10 cellular contexts compared by ENCODE assay signal in the genomic region with DNA sequence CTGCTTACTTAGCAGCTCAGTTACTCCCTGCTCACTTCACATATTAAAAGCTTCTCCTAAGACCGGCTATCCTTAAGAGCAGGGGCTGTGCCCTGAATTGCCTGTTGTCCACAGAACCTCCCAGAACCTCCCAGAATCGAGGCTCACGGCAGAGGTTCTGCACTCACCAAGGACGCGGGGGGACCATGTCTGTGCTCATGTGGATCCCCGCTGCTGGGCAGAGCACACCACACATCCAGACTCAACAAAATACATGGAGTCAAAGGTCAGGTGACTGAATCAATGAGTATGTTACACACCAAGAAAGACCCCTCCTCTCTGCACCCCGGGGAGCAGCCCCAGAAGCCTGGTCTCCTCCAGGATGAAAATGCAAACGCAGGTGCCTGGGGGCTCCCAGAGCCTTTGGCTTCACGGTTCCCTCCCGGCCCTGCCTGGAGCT.
DNase-seq lines count a peak whose midpoint lies in the region; ATAC-seq, FAIRE-seq and TF ChIP-seq lines count a peak whose summit lies in the region.
"Had no signal": no experiment of that assay in that cellular context is flagged by ENCODE, and none has a peak within 500 bp of the region (broad histone marks: within the 10 kb centered on the region; RNA-seq: fewer than 3 reads in every experiment).

No MANE protein-coding gene starts in this region.

- intact Hi-C loops in activated B cell treated with CpG ODN at 0.5 μM for 24 hours (cut with micrococcal nuclease), result loop anchor here (1.0 to 5.0 kb wide), 7 partner anchors 18 to 669 kb away; a partner anchor contains a TSS
- intact Hi-C loops in HepG2 (cut with micrococcal nuclease; ENCODE audit: unreplicated experiment), result loop anchor here (1.0 kb wide), 3 partner anchors 60 to 181 kb away; no protein-coding TSS in a partner anchor
- intact Hi-C loops in vagina (cut with DNase I), result loop anchor here (10.0 kb wide), 1 partner anchor 179 kb away; no protein-coding TSS in a partner anchor

- WGBS in HepG2 (ENCODE audit: low lambda C conversion rate), result 59% methylated on average over 5 of the region's 10 CpGs

- no peaks in the 10 kb centered on the region for H3K36me3 ChIP-seq in HepG2 (replicated peaks in 1 of 2; ENCODE audit: control insufficient read depth in 1 of 2, insufficient read depth in 2 of 2, low read length in 2 of 2)
- no peaks in the 10 kb centered on the region for H3K36me3 ChIP-seq in vagina
- no peaks in the 10 kb centered on the region for H3K36me3 ChIP-seq in H7 (replicated peaks; ENCODE audit: control insufficient read depth, insufficient read depth, low read length)
- H3K36me3 ChIP-seq: breast epithelium had no signal

- H3K9me3 ChIP-seq in HepG2 (ENCODE audit: low read length), result no peaks in the 10 kb centered on the region
- no peaks in the 10 kb centered on the region for H3K9me3 ChIP-seq in vagina
- H3K9me3 ChIP-seq: breast epithelium had no signal

- TF ChIP-seq CTCF in activated B cell treated with CpG ODN at 0.5 μM for 24 hours (IDR thresholded peaks at IDR 0.05), result no peak
- TF ChIP-seq CTCF in HepG2 (CRISPR knock-in tag; IDR thresholded peaks at IDR 0.05), result no peak
- TF ChIP-seq CTCF in vagina (IDR thresholded peaks at IDR 0.05), result no peak

- H3K4me3 ChIP-seq in HepG2 (replicated peaks in 1 of 3; ENCODE audit: insufficient read depth in 1 of 3, low read depth in 2 of 3, low read length in 3 of 3) (no peak overlapping the region), vagina (no peak overlapping the region), H7 (ENCODE audit: insufficient read depth, low read depth, low read length) (no peak overlapping the region)

- no peaks in the 10 kb centered on the region for H3K9me3 Mint-ChIP-seq in stimulated activated naive CD8-positive, alpha-beta T cell treated with anti-CD3 and anti-CD28 coated beads, Interleukin-15, amount 100 ng/mL, for 72 hours
- H3K9me3 Mint-ChIP-seq in activated B cell treated with CpG ODN at 0.5 μM for 24 hours, result no peaks in the 10 kb centered on the region
- H3K9me3 Mint-ChIP-seq: activated CD4-positive, alpha-beta T cell treated with anti-CD3 and anti-CD28 coated beads, Interleukin-2, amount 10 ng/mL, durations not matched to agents 24 days and 14 days had no signal

- H3K4me2 ChIP-seq in HepG2 (ENCODE audit: low read depth, low read length), result no peak overlapping the region

- H3K27me3 Mint-ChIP-seq in stimulated activated naive CD8-positive, alpha-beta T cell treated with anti-CD3 and anti-CD28 coated beads, Interleukin-15, amount 100 ng/mL, for 72 hours, result no peaks in the 10 kb centered on the region
- H3K27me3 Mint-ChIP-seq in activated B cell treated with CpG ODN at 0.5 μM for 24 hours, result no peaks in the 10 kb centered on the region

- peak; percentile 27 for ATAC-seq in stimulated activated naive CD8-positive, alpha-beta T cell treated with anti-CD3 and anti-CD28 coated beads, Interleukin-15, amount 100 ng/mL, for 72 hours
- ATAC-seq in stimulated activated naive CD8-positive, alpha-beta T cell treated with anti-CD3 and anti-CD28 coated beads, Interleukin-15, Interleukin-2, amounts not matched to agents 100 U/mL and 50 U/mL, for 24 hours, result no peak
- no peak for ATAC-seq in activated B cell treated with CpG ODN at 0.5 μM for 24 hours (ENCODE audit: low read depth)
- peak; percentile 18 for ATAC-seq in HepG2

- CTCF ChIA-PET in activated B cell treated with CpG ODN at 0.5 μM for 24 hours (lab: Charles Lee) (interaction anchor here (0.7 to 8.0 kb wide), 19 partner anchors 8 to 228 kb away, joined by 3 to 182 read pairs (median 6); no protein-coding TSS in a partner anchor), HepG2 (lab: Yijun Ruan, JAX; ENCODE audit: low intra/inter-chr PET ratio, low total read pairs) (interaction anchor here (0.7 to 1.9 kb wide), 3 partner anchors 62 to 182 kb away, joined by 3 to 7 read pairs (median 4); no protein-coding TSS in a partner anchor)

- TF ChIP-seq EP300 in HepG2 (IDR thresholded peaks at IDR 0.05; ENCODE audit: low read depth in 2 of 2, low read length in 2 of 2), result no peak
- TF ChIP-seq EP300 in HepG2 (CRISPR knock-in tag; IDR thresholded peaks at IDR 0.05; ENCODE audit: borderline replicate concordance), result no peak

- no peaks in the 10 kb centered on the region for H3K79me2 ChIP-seq in HepG2 (ENCODE audit: insufficient read depth, low read length)

- H3K27ac Mint-ChIP-seq in stimulated activated naive CD8-positive, alpha-beta T cell treated with anti-CD3 and anti-CD28 coated beads, Interleukin-15, amount 100 ng/mL, for 72 hours, result no peak overlapping the region
- peak overlapping the region; percentile 69 for H3K27ac Mint-ChIP-seq in activated B cell treated with CpG ODN at 0.5 μM for 24 hours
- H3K27ac Mint-ChIP-seq: activated CD4-positive, alpha-beta T cell treated with anti-CD3 and anti-CD28 coated beads, Interleukin-2, amount 10 ng/mL, durations not matched to agents 24 days and 14 days had no signal

- H3K4me1 Mint-ChIP-seq in stimulated activated naive CD8-positive, alpha-beta T cell treated with anti-CD3 and anti-CD28 coated beads, Interleukin-15, amount 100 ng/mL, for 72 hours, result peaks cover 9% of the 10 kb centered on the region
- peaks cover 56% of the 10 kb centered on the region for H3K4me1 Mint-ChIP-seq in activated B cell treated with CpG ODN at 0.5 μM for 24 hours

- no peak overlapping the region for H3K4me3 Mint-ChIP-seq in stimulated activated naive CD8-positive, alpha-beta T cell treated with anti-CD3 and anti-CD28 coated beads, Interleukin-15, amount 100 ng/mL, for 72 hours
- H3K4me3 Mint-ChIP-seq in activated B cell treated with CpG ODN at 0.5 μM for 24 hours, result no peak overlapping the region
- H3K4me3 Mint-ChIP-seq: activated CD4-positive, alpha-beta T cell treated with anti-CD3 and anti-CD28 coated beads, Interleukin-2, amount 10 ng/mL, durations not matched to agents 24 days and 14 days had no signal

- no peak for TF ChIP-seq RAD21 in HepG2 (CRISPR knock-in tag; IDR thresholded peaks at IDR 0.05)

- no peak for DNase-seq in stimulated activated naive CD8-positive, alpha-beta T cell treated with anti-CD3 and anti-CD28 coated beads, Interleukin-15, amount 100 ng/mL, for 72 hours
- DNase-seq in stimulated activated naive CD8-positive, alpha-beta T cell treated with anti-CD3 and anti-CD28 coated beads, Interleukin-15, Interleukin-2, amounts not matched to agents 100 U/mL and 50 U/mL, for 24 hours, result no peak
- DNase-seq in activated B cell treated with CpG ODN at 0.5 μM for 24 hours (no peak), HepG2 (ENCODE audit: low spot score) (no peak), vagina (ENCODE audit: extremely low spot score in 2 of 2) (peak; percentile 67 to 88), NOMO-1 treated with DMSO at 0.1 percent for 48 hours (lab: John Stamatoyannopoulos, UW; ENCODE audit: unreplicated experiment) (no peak), H7 (no peak), NCI-H2081 (lab: John Stamatoyannopoulos, UW) (no peak)

- POLR2A ChIA-PET in activated B cell treated with CpG ODN at 0.5 μM for 24 hours (lab: Charles Lee), result interaction anchor here (1.0 to 7.7 kb wide), 4 partner anchors 20 to 228 kb away, joined by 3 to 104 read pairs (median 8); no protein-coding TSS in a partner anchor
- POLR2A ChIA-PET in HepG2 (lab: Yijun Ruan, JAX), result interaction anchor here (1.0 kb wide), 1 partner anchor 10 kb away, joined by 3 read pairs; no protein-coding TSS in a partner anchor

- H3K4me1 ChIP-seq in HepG2 (ENCODE audit: insufficient read depth, low read length) (peaks cover 30% of the 10 kb centered on the region), vagina (no peaks in the 10 kb centered on the region)
- H3K4me1 ChIP-seq: breast epithelium had no signal

- no peak for FAIRE-seq in HepG2 (lab: Jason Lieb, UNC)

- H4K20me1 ChIP-seq in HepG2 (ENCODE audit: insufficient read depth, low read length), result no peaks in the 10 kb centered on the region

- H3K36me3 Mint-ChIP-seq in activated B cell treated with CpG ODN at 0.5 μM for 24 hours (ENCODE audit: low read depth), result no peaks in the 10 kb centered on the region

- no TSS peak for BruUV-seq in HepG2 (replicated peaks; lab: Mats Ljungman, UMichigan)

- no peak overlapping the region for H3K27ac ChIP-seq in HepG2 (ENCODE audit: extremely low read length, insufficient read depth, low read length)
- H3K27ac ChIP-seq in vagina, result no peak overlapping the region
- H3K27ac ChIP-seq: breast epithelium had no signal

- no peaks in the 10 kb centered on the region; a peak in 1 of 5 replicates for H3K27me3 ChIP-seq in HepG2 (ENCODE audit: control insufficient read depth in 1 of 2, insufficient read depth in 2 of 2, low read length in 2 of 2)
- no peaks in the 10 kb centered on the region for H3K27me3 ChIP-seq in vagina
- H3K27me3 ChIP-seq in H7 (ENCODE audit: control insufficient read depth, insufficient read depth, low read length), result no peaks in the 10 kb centered on the region
- H3K27me3 ChIP-seq: breast epithelium had no signal

- H2AFZ ChIP-seq in HepG2 (ENCODE audit: low read length), result no peak overlapping the region

- in situ Hi-C loops in HepG2 (cut with HindIII; ENCODE audit: extremely low pct_ligation_motif_present, low pct_unique_long_range_greater_than_20kb), result loop anchor here (10.0 kb wide), 1 partner anchor 179 kb away; no protein-coding TSS in a partner anchor

- TF ChIP-seq POLR2A in HepG2 (IDR thresholded peaks at IDR 0.05; ENCODE audit: insufficient read depth in 1 of 2, low read depth in 2 of 2, low read length in 2 of 2) (no peak), vagina (IDR thresholded peaks at IDR 0.05) (no peak)

- H3K9ac ChIP-seq in HepG2 (ENCODE audit: insufficient read depth, low read depth, low read length), result no peak overlapping the region

Comparison
In these comparisons a context has a peak if more than half of its experiments do, and no peak if none do; other contexts are left out.
1. ATAC-seq: peak in stimulated activated naive CD8-positive, alpha-beta T cell treated with anti-CD3 and anti-CD28 coated beads, Interleukin-15, amount 100 ng/mL, for 72 hours (single experiment) and HepG2 (single experiment); none in stimulated activated naive CD8-positive, alpha-beta T cell treated with anti-CD3 and anti-CD28 coated beads, Interleukin-15, Interleukin-2, amounts not matched to agents 100 U/mL and 50 U/mL, for 24 hours (single experiment) and activated B cell treated with CpG ODN at 0.5 μM for 24 hours (single experiment).
2. DNase-seq: peak in vagina (2 of 2); none in stimulated activated naive CD8-positive, alpha-beta T cell treated with anti-CD3 and anti-CD28 coated beads, Interleukin-15, amount 100 ng/mL, for 72 hours (0 of 2), stimulated activated naive CD8-positive, alpha-beta T cell treated with anti-CD3 and anti-CD28 coated beads, Interleukin-15, Interleukin-2, amounts not matched to agents 100 U/mL and 50 U/mL, for 24 hours (single experiment), activated B cell treated with CpG ODN at 0.5 μM for 24 hours (single experiment), HepG2 (single experiment), NOMO-1 treated with DMSO at 0.1 percent for 48 hours (single experiment), H7 (single experiment) and NCI-H2081 (0 of 2).